ENCODE assay signal across 8 cellular contexts in genomic region chr1:153649137-153649866, GRCh38. TPM values are rescaled to one million over a fixed set of nuclear protein-coding genes. Genes with fewer than 3 reads are reported as not detected.
DNase-seq lines count a peak whose midpoint lies in the region; TF ChIP-seq lines count a peak whose summit lies in the region.
"Had no signal": no experiment of that assay in that cellular context is flagged by ENCODE, and none has a peak within 500 bp of the region (broad histone marks: within the 10 kb centered on the region; RNA-seq: fewer than 3 reads in every experiment).

No MANE protein-coding gene starts in this region.

- H2BK5ac ChIP-seq in neuronal stem cell (ENCODE audit: low read length): peak overlapping the region; percentile 5

- H3K4me3 ChIP-seq in breast epithelium (no peak overlapping the region), neuronal stem cell (ENCODE audit: low read length in 2 of 2) (no peak overlapping the region)

- WGBS in neuronal stem cell (ENCODE audit: extremely low coverage in 2 of 2, insufficient read length in 2 of 2, insufficient replicate concordance in 1 of 2), 2 donors: no CpG with 5 or more reads among the region's 3 CpGs

- no peak overlapping the region for H2BK12ac ChIP-seq in neuronal stem cell (ENCODE audit: low read length)

- no peak for TF ChIP-seq POLR2A in breast epithelium (IDR thresholded peaks at IDR 0.05)

- no peak for TF ChIP-seq CTCF in breast epithelium (IDR thresholded peaks at IDR 0.05)

- H4K8ac ChIP-seq in neuronal stem cell (ENCODE audit: low read depth, low read length): no peak overlapping the region

- peak overlapping the region; percentile 12 for H2AK5ac ChIP-seq in neuronal stem cell (ENCODE audit: low read depth, low read length)

- no peak overlapping the region for H2BK15ac ChIP-seq in neuronal stem cell (ENCODE audit: low read length)

- H3K9me3 ChIP-seq in breast epithelium (no peaks in the 10 kb centered on the region), neuronal stem cell (replicated peaks in 1 of 2; ENCODE audit: control insufficient read depth in 2 of 2, insufficient read depth in 1 of 2, low read depth in 1 of 2, low read length in 2 of 2) (no peaks in the 10 kb centered on the region)

- no peak overlapping the region for H3K14ac ChIP-seq in neuronal stem cell (ENCODE audit: low read length)

- no peaks in the 10 kb centered on the region for H3K27me3 ChIP-seq in breast epithelium
- H3K27me3 ChIP-seq in neuronal stem cell (ENCODE audit: control insufficient read depth in 3 of 3, insufficient read depth in 3 of 3, low read depth in 1 of 3, low read length in 3 of 3): no peaks in the 10 kb centered on the region

- peaks cover 0 to 7% of the 10 kb centered on the region in 2 donors for H3K4me1 ChIP-seq in breast epithelium
- peaks cover 0 to 3% of the 10 kb centered on the region in 2 donors for H3K4me1 ChIP-seq in neuronal stem cell (ENCODE audit: control insufficient read depth in 2 of 2, insufficient read depth in 1 of 2, low read depth in 1 of 2, low read length in 2 of 2)

- no peak overlapping the region for H3K18ac ChIP-seq in neuronal stem cell (ENCODE audit: low read length)

- H3K4ac ChIP-seq in neuronal stem cell (ENCODE audit: low read length): no peak overlapping the region

- no peak overlapping the region for H2AFZ ChIP-seq in neuronal stem cell (ENCODE audit: low read length)

- no peaks in the 10 kb centered on the region for H3K36me3 ChIP-seq in breast epithelium
- peaks cover 12 to 33% of the 10 kb centered on the region in 2 donors for H3K36me3 ChIP-seq in neuronal stem cell (replicated peaks in 1 of 2; ENCODE audit: control insufficient read depth in 2 of 2, insufficient read depth in 2 of 2, low read length in 2 of 2)

- no peak overlapping the region for H3K23ac ChIP-seq in neuronal stem cell (ENCODE audit: low read depth, low read length, poor library complexity)

- H3K27ac ChIP-seq in breast epithelium (peak overlapping the region; percentile 59 to 69), neuronal stem cell (replicated peaks; ENCODE audit: low read length) (no peak overlapping the region)

- peak; percentile 73 for DNase-seq in DMS53 (lab: John Stamatoyannopoulos, UW)
- DNase-seq in NCI-H2029 (lab: John Stamatoyannopoulos, UW): peak; percentile 66
- no peak for DNase-seq in breast epithelium (ENCODE audit: low spot score in 2 of 2)
- no peak for DNase-seq in neuronal stem cell (ENCODE audit: low spot score)
- no peak for DNase-seq in NCI-H82 (lab: John Stamatoyannopoulos, UW)
- DNase-seq in HK-2 (ENCODE audit: unreplicated experiment): no peak
- no peak for DNase-seq in DMS153 treated with DMSO at 0.1 percent for 48 hours (lab: John Stamatoyannopoulos, UW; ENCODE audit: unreplicated experiment)
- DNase-seq: Karpas-422 had no signal

- no peak overlapping the region for H3K4me2 ChIP-seq in neuronal stem cell (ENCODE audit: insufficient read depth, low read length, poor library complexity, severe bottlenecking)

- no peak overlapping the region for H2BK120ac ChIP-seq in neuronal stem cell (ENCODE audit: low read depth, low read length)

- no peaks in the 10 kb centered on the region for H3K79me1 ChIP-seq in neuronal stem cell (ENCODE audit: low read depth, low read length)

- intact Hi-C loops in breast epithelium (cut with DNase I; ENCODE audit: low total_unique reads): no loop called here

- no peak overlapping the region for H4K91ac ChIP-seq in neuronal stem cell (ENCODE audit: low read depth, low read length, poor library complexity)

- H3K9ac ChIP-seq in neuronal stem cell (ENCODE audit: low read depth, low read length, poor library complexity): no peak overlapping the region

RNA-seq across cellular contexts. Expression of gene SNAPIN, which starts 9.2 kb away (rescaled TPM):
- 10 to 100 TPM; 43.3 to 70.7 (median 54.2) TPM for total RNA-seq in breast epithelium
- polyA plus RNA-seq in neuronal stem cell (2013, experiment 1 of 2): 50.9 TPM
- polyA plus RNA-seq in neuronal stem cell (2013, experiment 2 of 2): 51.1 TPM

RNA-seq across cellular contexts. Expression of gene CHTOP, which starts 15.4 kb away (rescaled TPM):
- total RNA-seq in breast epithelium: 100 to 1,000 TPM in 1 of 3 donors, 10 to 100 TPM in 2; 37.1 to 112 (median 71.8) TPM
- 77.4 TPM for polyA plus RNA-seq in neuronal stem cell (2013, experiment 1 of 2)
- 76.9 TPM for polyA plus RNA-seq in neuronal stem cell (2013, experiment 2 of 2)

RNA-seq across cellular contexts. Expression of gene S100A1, which starts 21.1 kb away (rescaled TPM):
- 10 to 100 TPM in 2 of 3 donors, 1 to 10 TPM in 1; 6.1 to 40.0 (median 28.5) TPM for total RNA-seq in breast epithelium
- polyA plus RNA-seq in neuronal stem cell (2013, experiment 1 of 2): 0.22 TPM
- polyA plus RNA-seq in neuronal stem cell (2013, experiment 2 of 2): 0.12 TPM

RNA-seq across cellular contexts. Expression of gene ILF2, which starts 21.5 kb away (rescaled TPM):
- 100 to 1,000 TPM in 2 of 3 donors, 10 to 100 TPM in 1; 92.2 to 169 (median 147) TPM for total RNA-seq in breast epithelium
- polyA plus RNA-seq in neuronal stem cell (2013, experiment 1 of 2): 342 TPM
- polyA plus RNA-seq in neuronal stem cell (2013, experiment 2 of 2): 328 TPM

RNA-seq across cellular contexts. Expression of gene S100A13, which starts 22.0 kb away (rescaled TPM):
- total RNA-seq in breast epithelium: 100 to 1,000 TPM; 163 to 221 (median 198) TPM
- 110 TPM for polyA plus RNA-seq in neuronal stem cell (2013, experiment 1 of 2)
- polyA plus RNA-seq in neuronal stem cell (2013, experiment 2 of 2): 107 TPM

Comparison
In these comparisons a context has a peak if more than half of its experiments do, and no peak if none do; other contexts are left out.
1. DNase-seq: peak in DMS53 (single experiment) and NCI-H2029 (single experiment); none in breast epithelium (0 of 2), neuronal stem cell (single experiment), NCI-H82 (single experiment), HK-2 (single experiment) and DMS153 treated with DMSO at 0.1 percent for 48 hours (single experiment).